In genomic region chrX:39149761-39150160, GRCh38 we compare ENCODE assay signal across 8 cellular contexts.
DNase-seq lines count a peak whose midpoint lies in the region; ATAC-seq and TF ChIP-seq lines count a peak whose summit lies in the region.

No MANE protein-coding gene starts in this region.

- H3K27ac Mint-ChIP-seq in activated CD8-positive, alpha-beta memory T cell treated with anti-CD3 and anti-CD28 coated beads, Interleukin-2, amount 10 ng/mL, durations not matched to agents 7 days and 5 days: no peak overlapping the region
- no peak overlapping the region for H3K27ac Mint-ChIP-seq in neural crest cell (ENCODE audit: unreplicated experiment)

- no peak for TF ChIP-seq EP300 in tibial nerve (IDR thresholded peaks at IDR 0.05)

- no peaks in the 10 kb centered on the region for H3K27me3 ChIP-seq in tibial nerve

- TF ChIP-seq POLR2A in tibial nerve (IDR thresholded peaks at IDR 0.05): no peak

- peak; percentile 71 for TF ChIP-seq CTCF in neural crest cell (conservative IDR thresholded peaks at IDR 0.05)
- peak; percentile 53 to 69 (median 63) for TF ChIP-seq CTCF in tibial nerve (IDR thresholded peaks at IDR 0.05)

- H3K4me3 Mint-ChIP-seq in activated CD8-positive, alpha-beta memory T cell treated with anti-CD3 and anti-CD28 coated beads, Interleukin-2, amount 10 ng/mL, durations not matched to agents 7 days and 5 days: no peak overlapping the region
- H3K4me3 Mint-ChIP-seq in neural crest cell: no peak overlapping the region

- H3K4me1 ChIP-seq in tibial nerve: peaks cover 0 to 5% (median 0%) of the 10 kb centered on the region in 4 donors

- no peaks in the 10 kb centered on the region for H3K9me3 ChIP-seq in tibial nerve

- WGBS in tibial nerve, 2 donors: 13 to 17% methylated on average over 8 of the region's 8 CpGs

- no peaks in the 10 kb centered on the region for H3K9me3 Mint-ChIP-seq in activated CD8-positive, alpha-beta memory T cell treated with anti-CD3 and anti-CD28 coated beads, Interleukin-2, amount 10 ng/mL, durations not matched to agents 7 days and 5 days (ENCODE audit: low read depth)
- peaks cover 4% of the 10 kb centered on the region for H3K9me3 Mint-ChIP-seq in neural crest cell

- H3K36me3 ChIP-seq in tibial nerve: no peaks in the 10 kb centered on the region

- peak in 3 of 4 experiments; percentile 3 to 18 (median 6) for DNase-seq in activated CD4-positive, CD25-positive, alpha-beta regulatory T cell (lab: John Stamatoyannopoulos, UW)
- DNase-seq in NCI-H526 treated with DMSO at 0.1 percent for 48 hours (lab: John Stamatoyannopoulos, UW) (peak; percentile 26), fibroblast of gingiva (ENCODE audit: low read depth) (peak; percentile 42), neural crest cell (ENCODE audit: low read depth, low spot score) (peak; percentile 61), tibial nerve (ENCODE audit: low spot score in 2 of 2) (peak; percentile 62 to 83)
- DNase-seq in activated CD8-positive, alpha-beta memory T cell treated with anti-CD3 and anti-CD28 coated beads, Interleukin-2, amount 10 ng/mL, durations not matched to agents 7 days and 5 days: peak; percentile 52

- H3K36me3 Mint-ChIP-seq in activated CD8-positive, alpha-beta memory T cell treated with anti-CD3 and anti-CD28 coated beads, Interleukin-2, amount 10 ng/mL, durations not matched to agents 7 days and 5 days: no peaks in the 10 kb centered on the region
- no peaks in the 10 kb centered on the region for H3K36me3 Mint-ChIP-seq in neural crest cell (ENCODE audit: low read depth)

- CTCF ChIA-PET in activated CD8-positive, alpha-beta memory T cell treated with anti-CD3 and anti-CD28 coated beads, Interleukin-2, amount 10 ng/mL, durations not matched to agents 7 days and 5 days (lab: Charles Lee): interaction anchor here (0.8 to 2.5 kb wide), 6 partner anchors 10 to 522 kb away, joined by 3 to 7 read pairs (median 4); no protein-coding TSS in a partner anchor

- no peaks in the 10 kb centered on the region for H3K27me3 Mint-ChIP-seq in activated CD8-positive, alpha-beta memory T cell treated with anti-CD3 and anti-CD28 coated beads, Interleukin-2, amount 10 ng/mL, durations not matched to agents 7 days and 5 days
- no peaks in the 10 kb centered on the region for H3K27me3 Mint-ChIP-seq in neural crest cell (ENCODE audit: low read depth)

- ATAC-seq in activated CD4-positive, CD25-positive, alpha-beta regulatory T cell treated with anti-CD3 and anti-CD28 coated beads, Interleukin-2, amount 50 U/mL, for 24 hours: no peak
- ATAC-seq in activated CD8-positive, alpha-beta memory T cell treated with anti-CD3 and anti-CD28 coated beads, Interleukin-2, amount 10 ng/mL, durations not matched to agents 7 days and 5 days: peak; percentile 33
- no peak for ATAC-seq in HG03039 (IDR thresholded peaks at IDR 0.05; ENCODE audit: unreplicated experiment)

- H3K27ac ChIP-seq in tibial nerve: no peak overlapping the region

- no peaks in the 10 kb centered on the region for H3K4me1 Mint-ChIP-seq in activated CD8-positive, alpha-beta memory T cell treated with anti-CD3 and anti-CD28 coated beads, Interleukin-2, amount 10 ng/mL, durations not matched to agents 7 days and 5 days
- peaks cover 11% of the 10 kb centered on the region for H3K4me1 Mint-ChIP-seq in neural crest cell

- H3K4me3 ChIP-seq in tibial nerve: no peak overlapping the region

Comparison
In these comparisons a context has a peak if more than half of its experiments do, and no peak if none do; other contexts are left out.
1. DNase-seq: peak in every context shown above with its lines; median percentile 72 in tibial nerve; 61 in neural crest cell; 52 in activated CD8-positive, alpha-beta memory T cell treated with anti-CD3 and anti-CD28 coated beads, Interleukin-2, amount 10 ng/mL, durations not matched to agents 7 days and 5 days; 42 in fibroblast of gingiva; 26 in NCI-H526 treated with DMSO at 0.1 percent for 48 hours; 6 in activated CD4-positive, CD25-positive, alpha-beta regulatory T cell.